ENCODE assay signal across 2 cellular contexts in genomic region chr20:61955668-61956395, GRCh38.
TF ChIP-seq lines count a peak whose summit lies in the region.

No MANE protein-coding gene starts in this region.

TF ChIP-seq in HEK293, 187 proteins besides CTCF, POLR2A, EP300 and RAD21 (continued from another document):
- TF ChIP-seq MEIS1 (CRISPR knock-in tag; IDR thresholded peaks at IDR 0.05; ENCODE audit: borderline replicate concordance), result no peak
- TF ChIP-seq FEZF1 (tag by site-specific recombination; IDR thresholded peaks at IDR 0.05), result peak; percentile 89; the same call in 1 of the 2 replicates
- TF ChIP-seq ZNF132 (tag by site-specific recombination; IDR thresholded peaks at IDR 0.05; ENCODE audit: borderline replicate concordance), result no peak
- no peak for TF ChIP-seq ZNF610 (tag by site-specific recombination; IDR thresholded peaks at IDR 0.05; ENCODE audit: borderline replicate concordance)
- TF ChIP-seq ZNF664 (tag by site-specific recombination; IDR thresholded peaks at IDR 0.05), result peak; percentile 76
- 0 out of 2 replicates have a peak, but pooled peaks have one; percentile 35 for TF ChIP-seq ZBTB17 (tag by site-specific recombination; IDR thresholded peaks at IDR 0.05)

TF ChIP-seq in GM23338, 12 proteins besides CTCF, POLR2A, EP300 and RAD21 (continued from another document):
- no peak for TF ChIP-seq ZNF462 (CRISPR knock-in tag; IDR thresholded peaks at IDR 0.05)
- no peak for TF ChIP-seq REST (IDR thresholded peaks at IDR 0.05; ENCODE audit: unreplicated experiment)
- no peak for TF ChIP-seq ZNF331 (CRISPR knock-in tag; IDR thresholded peaks at IDR 0.05; ENCODE audit: low read depth)
